8 cellular contexts compared by ENCODE assay signal in genomic region chr9:129035838-129036237, GRCh38. TPM values are rescaled to one million over a fixed set of nuclear protein-coding genes. Genes with fewer than 3 reads are reported as not detected.
DNase-seq lines count a peak whose midpoint lies in the region; ATAC-seq, FAIRE-seq and TF ChIP-seq lines count a peak whose summit lies in the region.
"Not testable (repeated sequence)": the region's sequence is repeated elsewhere in the genome, so short reads cannot be mapped to it uniquely, and the experiment has no call there.

No MANE protein-coding gene starts in this region.

- H3K27ac Mint-ChIP-seq in type B pancreatic cell, result peak overlapping the region; percentile 90

- H3K36me3 Mint-ChIP-seq in type B pancreatic cell, result not testable (repeated sequence)

- H3K9me3 Mint-ChIP-seq in type B pancreatic cell, result not testable (repeated sequence)

- H3K27me3 Mint-ChIP-seq in type B pancreatic cell, result not testable (repeated sequence)

- not testable (repeated sequence) for FAIRE-seq in pancreas (lab: Jason Lieb, UNC)

- H3K4me3 ChIP-seq in DOHH2 (ENCODE audit: low read length) (peak overlapping the region; percentile 70), SJSA1 (peak overlapping the region; percentile 83), adipocyte (ENCODE audit: low read length) (peak overlapping the region; percentile 97), epithelial cell of proximal tubule (ENCODE audit: low read depth, low read length) (peak overlapping the region; percentile 87), left lung (peak overlapping the region; percentile 82 to 97), pancreas (peak overlapping the region; percentile 11 to 84 (median 46))

- DNase-seq in SJSA1 (ENCODE audit: low read depth in 1 of 2, low spot score in 2 of 2); adipocyte (ENCODE audit: low read depth); epithelial cell of proximal tubule (ENCODE audit: low read depth); left lung; type B pancreatic cell (ENCODE audit: extremely low spot score, unreplicated experiment): not testable (repeated sequence)
- peak in 1 of 6 donors; percentile 61 for DNase-seq in pancreas

- H3K27ac ChIP-seq in DOHH2 (ENCODE audit: low read depth, low read length); SJSA1: not testable (repeated sequence)
- H3K27ac ChIP-seq in left lung, result peak overlapping the region; percentile 73 to 75
- peak overlapping the region; percentile 48 to 78 (median 64) for H3K27ac ChIP-seq in pancreas

- peaks cover 13% of the 10 kb centered on the region for H3K4me1 Mint-ChIP-seq in type B pancreatic cell (ENCODE audit: unreplicated experiment)

- peaks cover 27% of the 10 kb centered on the region for H3K79me2 ChIP-seq in DOHH2 (ENCODE audit: control insufficient read depth, low read length)

- peak overlapping the region; percentile 73 for H3K4me2 ChIP-seq in DOHH2 (ENCODE audit: low read length)

- H3K4me3 Mint-ChIP-seq in type B pancreatic cell, result peak overlapping the region; percentile 96

- H3K9ac ChIP-seq in adipocyte (ENCODE audit: low read length), result peak overlapping the region; percentile 95

- H3K9me3 ChIP-seq in DOHH2 (ENCODE audit: control insufficient read depth, insufficient read depth, low read length); SJSA1 (replicated peaks); adipocyte (ENCODE audit: control insufficient read depth, low read length); left lung; pancreas: not testable (repeated sequence)

- H3F3A ChIP-seq in DOHH2 (ENCODE audit: control insufficient read depth, insufficient read depth), result not testable (repeated sequence)

- intact Hi-C loops in left lung (cut with DNase I); pancreas (cut with DNase I): not testable (repeated sequence)

- not testable (repeated sequence) for H4K20me1 ChIP-seq in DOHH2 (ENCODE audit: control insufficient read depth, insufficient read depth, low read depth, low read length)

- ATAC-seq in HG03280 (IDR thresholded peaks at IDR 0.05; ENCODE audit: unreplicated experiment) (peak; percentile 11), left lung (peak; percentile 35), pancreas (peak; percentile 23 to 36 (median 28))

- H3K36me3 ChIP-seq in DOHH2 (ENCODE audit: control insufficient read depth, low read length); SJSA1; adipocyte (ENCODE audit: control insufficient read depth, insufficient read depth, low read length, severe bottlenecking); left lung; pancreas: not testable (repeated sequence)

- H3K4me1 ChIP-seq in DOHH2 (ENCODE audit: control insufficient read depth, low read length), result peaks cover 23% of the 10 kb centered on the region
- H3K4me1 ChIP-seq in SJSA1 (replicated peaks); pancreas: not testable (repeated sequence)
- peaks cover 16% of the 10 kb centered on the region for H3K4me1 ChIP-seq in adipocyte (ENCODE audit: control insufficient read depth, insufficient read depth, low read length)
- H3K4me1 ChIP-seq in left lung, result peaks cover 9 to 24% of the 10 kb centered on the region in 2 donors

- WGBS in pancreas, 2 donors, result 29 to 33% methylated on average over 13 of the region's 13 CpGs

- TF ChIP-seq CTCF in DOHH2 (IDR thresholded peaks at IDR 0.05; ENCODE audit: low read depth, low read length, poor library complexity, severe bottlenecking); epithelial cell of proximal tubule (conservative IDR thresholded peaks at IDR 0.05; ENCODE audit: low read depth, low read length); left lung (IDR thresholded peaks at IDR 0.05); pancreas (IDR thresholded peaks at IDR 0.05); type B pancreatic cell (conservative IDR thresholded peaks at IDR 0.05): not testable (repeated sequence)

- not testable (repeated sequence) for H3K9me2 ChIP-seq in DOHH2 (replicated peaks; ENCODE audit: control insufficient read depth, low read length)

- H3K27me3 ChIP-seq in DOHH2 (ENCODE audit: control insufficient read depth, low read length); SJSA1 (replicated peaks); adipocyte (replicated peaks; ENCODE audit: control insufficient read depth, insufficient read depth, low read length); left lung; pancreas: not testable (repeated sequence)

RNA-seq across cellular contexts. Expression of gene MIGA2, which starts 0.6 kb away (rescaled TPM):
- 17.6 and 24.9 TPM in 2 replicates for total RNA-seq in SJSA1 (2014; rRNA removed; shearing (Covaris generic))
- 18.0 and 25.4 TPM in 2 replicates for total RNA-seq in epithelial cell of proximal tubule
- total RNA-seq in left lung, result 10 to 100 TPM; 25.6 to 28.6 TPM
- 10 to 100 TPM in 1 of 6 donors, 1 to 10 TPM in 5; 7.5 to 17.1 (median 9.3) TPM for total RNA-seq in pancreas
- polyA plus RNA-seq in pancreas, result 10 to 100 TPM; 27.8 to 30.9 TPM
- total RNA-seq in type B pancreatic cell (ENCODE audit: low replicate concordance), result 38.4 and 41.6 TPM in 2 replicates

RNA-seq across cellular contexts. Expression of gene SH3GLB2, which starts 7.7 kb away (rescaled TPM):
- 25.6 and 39.9 TPM in 2 replicates for total RNA-seq in SJSA1 (2014; rRNA removed; shearing (Covaris generic))
- 90.1 and 97.5 TPM in 2 replicates for total RNA-seq in epithelial cell of proximal tubule
- total RNA-seq in left lung, result 10 to 100 TPM; 63.7 to 64.7 TPM
- 10 to 100 TPM; 46.6 to 79.7 (median 70.8) TPM for total RNA-seq in pancreas
- polyA plus RNA-seq in pancreas, result 100 to 1,000 TPM; 188 to 201 TPM
- 126 and 224 TPM in 2 replicates for total RNA-seq in type B pancreatic cell (ENCODE audit: low replicate concordance)

RNA-seq across cellular contexts. Expression of gene DOLPP1, which starts 45.1 kb away (rescaled TPM):
- total RNA-seq in SJSA1 (2014; rRNA removed; shearing (Covaris generic)), result 24.4 and 31.5 TPM in 2 replicates
- total RNA-seq in epithelial cell of proximal tubule (12.7 and 23.1 TPM in 2 replicates), left lung (10 to 100 TPM; 14.7 to 19.6 TPM), pancreas (10 to 100 TPM in 1 of 6 donors, 1 to 10 TPM in 5; 4.2 to 10.5 (median 7.4) TPM), type B pancreatic cell (ENCODE audit: low replicate concordance) (20.2 and 21.1 TPM in 2 replicates)
- 1 to 10 TPM; 6.2 to 7.1 TPM for polyA plus RNA-seq in pancreas

Comparison
In these comparisons a context has a peak if more than half of its experiments do, and no peak if none do; other contexts are left out.
1. H3K4me3 ChIP-seq: peak in every context shown above with its lines; median percentile 97 in adipocyte; 90 in left lung; 87 in epithelial cell of proximal tubule; 83 in SJSA1; 70 in DOHH2; 46 in pancreas.